8 cellular contexts compared by ENCODE assay signal in the genomic region with DNA sequence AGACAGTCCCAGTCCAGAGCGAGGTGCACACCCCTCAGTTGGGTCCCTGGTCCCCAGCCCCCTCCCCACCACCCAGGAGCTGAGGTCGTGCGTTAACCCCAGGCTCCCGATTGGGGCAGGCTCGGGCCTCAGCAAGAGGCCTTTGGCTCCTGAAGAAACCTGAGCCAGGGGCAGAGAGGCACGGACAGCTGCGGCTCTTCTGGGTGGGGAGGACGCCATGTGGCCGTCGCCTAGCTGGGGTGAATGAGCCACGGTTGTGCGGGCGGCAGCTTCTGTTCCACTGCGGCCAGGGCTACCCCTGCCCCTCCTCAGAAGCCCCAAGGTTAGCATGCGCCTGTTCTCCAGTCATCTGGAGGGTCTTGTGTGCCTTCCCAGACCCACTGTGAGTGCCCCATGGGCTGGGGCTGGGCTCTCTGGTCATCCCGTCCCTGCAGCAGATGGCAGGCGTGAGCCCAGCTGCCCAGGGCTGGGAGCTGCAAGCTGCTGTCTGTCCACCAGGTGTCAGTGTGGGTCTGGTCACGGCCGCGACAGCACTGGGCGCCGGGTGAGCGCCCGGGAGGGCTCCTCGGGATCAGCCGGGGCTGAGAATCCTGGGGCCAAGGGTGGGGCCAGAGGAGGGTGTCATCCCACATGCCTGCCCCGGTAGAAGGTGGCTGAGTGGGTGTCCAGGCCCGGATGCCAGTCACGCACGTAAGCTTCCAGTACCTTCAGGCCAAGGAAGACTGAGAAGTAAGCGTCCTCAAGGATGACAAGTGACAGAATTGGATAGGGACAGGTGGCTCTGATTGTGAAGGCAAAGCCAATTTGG. TPM values are rescaled to one million over a fixed set of nuclear protein-coding genes. Genes with fewer than 3 reads are reported as not detected.
DNase-seq lines count a peak whose midpoint lies in the region; ATAC-seq and TF ChIP-seq lines count a peak whose summit lies in the region.

No MANE protein-coding gene starts in this region.

- no peak overlapping the region for H4K91ac ChIP-seq in H9 (ENCODE audit: insufficient read length, low read depth, low read length)

- peak; percentile 85 for TF ChIP-seq CTCF in H9 (conservative IDR thresholded peaks at IDR 0.05)
- TF ChIP-seq CTCF in dorsolateral prefrontal cortex (IDR thresholded peaks at IDR 0.05 in 54 of 56, conservative IDR thresholded peaks at IDR 0.05 in 2 of 56; ENCODE audit: low read depth in 1 of 56, partially characterized antibody in 56 of 56) = peak; percentile 28 to 96 (median 86)
- peak; percentile 64 for TF ChIP-seq CTCF in lung (IDR thresholded peaks at IDR 0.05; ENCODE audit: control extremely low read depth, extremely low read depth)

- no peak overlapping the region for H3K56ac ChIP-seq in H9 (ENCODE audit: insufficient read length, low read depth, low read length)

- WGBS in H9 (ENCODE audit: extremely low coverage, insufficient read length, low lambda C conversion rate) = no CpG with 5 or more reads among the region's 31 CpGs
- 46 to 60% methylated on average over 13 to 31 of the region's 31 CpGs for WGBS in lung, 2 donors

- no peak overlapping the region for H2AK5ac ChIP-seq in H9 (ENCODE audit: insufficient read length, low read length)

- H2BK5ac ChIP-seq in H9 (ENCODE audit: insufficient read length, low read length) = no peak overlapping the region

- H3K4me2 ChIP-seq in H9 (ENCODE audit: insufficient read depth, insufficient read length, low read length) = no peak overlapping the region

- no peak overlapping the region for H2BK15ac ChIP-seq in H9 (ENCODE audit: low read depth, low read length)

- no peaks in the 10 kb centered on the region for H3K79me2 ChIP-seq in H9 (ENCODE audit: insufficient read depth, low read length)

- no peak overlapping the region for H3T11ph ChIP-seq in H9 (ENCODE audit: low read length)

- no peak overlapping the region for H3K14ac ChIP-seq in H9 (ENCODE audit: insufficient read depth, low read length)

- H2BK20ac ChIP-seq in H9 (ENCODE audit: low read depth, low read length, poor library complexity, severe bottlenecking) = no peak overlapping the region

- peak; percentile 90 for DNase-seq in ELF-1 (ENCODE audit: low read depth, low spot score)
- peak; percentile 81 for DNase-seq in H9
- peak; percentile 13 for DNase-seq in NCI-H2196 (lab: John Stamatoyannopoulos, UW; ENCODE audit: unreplicated experiment)
- peak; percentile 56 for DNase-seq in activated CD4-positive, alpha-beta T cell treated with anti-CD3 and anti-CD28 coated beads, Interleukin-2, amount 50 U/mL, for 1 hour
- peak; percentile 67 to 85 (median 74) for DNase-seq in dorsolateral prefrontal cortex
- peak; percentile 63 for DNase-seq in lung (ENCODE audit: low spot score)
- peak; percentile 1 to 7 for DNase-seq in stimulated activated CD8-positive, alpha-beta memory T cell treated with anti-CD3 and anti-CD28 coated beads, Interleukin-15, amount 100 ng/mL, for 4 hours (ENCODE audit: low read depth in 2 of 2)
- no peak for DNase-seq in middle frontal gyrus (ENCODE audit: extremely low spot score, low spot score)

- H3K27ac Mint-ChIP-seq in H9 = no peak overlapping the region

- no peak overlapping the region for H4K8ac ChIP-seq in H9 (replicated peaks; ENCODE audit: insufficient read length, low read depth, low read length)

- no peaks in the 10 kb centered on the region for H3K27me3 ChIP-seq in H9 (ENCODE audit: insufficient read depth, low read length)
- peaks cover 0 to 86% (median 4%) of the 10 kb centered on the region in 45 donors for H3K27me3 ChIP-seq in dorsolateral prefrontal cortex
- H3K27me3 ChIP-seq in lung (ENCODE audit: control insufficient read depth, insufficient read depth) = peaks cover 5% of the 10 kb centered on the region

- no peaks in the 10 kb centered on the region for H3K36me3 ChIP-seq in lung (ENCODE audit: control insufficient read depth in 2 of 2, insufficient read depth in 2 of 2, low read length in 2 of 2)

- H3K79me1 ChIP-seq in H9 (ENCODE audit: insufficient read depth, low read depth, low read length, poor library complexity, severe bottlenecking) = no peaks in the 10 kb centered on the region

- no peaks in the 10 kb centered on the region for H4K20me1 ChIP-seq in H9 (ENCODE audit: control insufficient read depth, insufficient read depth, insufficient read length)

- H2BK120ac ChIP-seq in H9 (ENCODE audit: low read depth, low read length, poor library complexity, severe bottlenecking) = no peak overlapping the region

- H3K4me1 Mint-ChIP-seq in H9 = 0 out of 4 replicates have a peak, but pooled peaks cover 0 to 2% of the 10 kb centered on the region in 2 experiments

- no peak overlapping the region for H3K9ac ChIP-seq in H9 (ENCODE audit: extremely low read depth, insufficient read length, low read length)

- no peak overlapping the region for H3K18ac ChIP-seq in H9 (ENCODE audit: insufficient read length, low read depth, low read length)

- H3K27ac ChIP-seq in H9 (ENCODE audit: insufficient read length, low read depth, low read length) = no peak overlapping the region
- H3K27ac ChIP-seq in dorsolateral prefrontal cortex = peak overlapping the region in 4 of 59 donors; percentile 2 to 52 (median 28)
- H3K27ac ChIP-seq in lung (ENCODE audit: low read depth in 1 of 2, low read length in 1 of 2) = no peak overlapping the region

- H3K27me3 Mint-ChIP-seq in H9 (ENCODE audit: low read depth) = peaks cover 10% of the 10 kb centered on the region

- no peaks in the 10 kb centered on the region for H3K4me1 ChIP-seq in H9 (ENCODE audit: insufficient read depth, low read length)
- no peaks in the 10 kb centered on the region for H3K4me1 ChIP-seq in lung (ENCODE audit: control insufficient read depth in 2 of 2, insufficient read depth in 2 of 2, low read length in 2 of 2)

- H3K9me3 Mint-ChIP-seq in H9 = peaks cover 48 to 68% of the 10 kb centered on the region in 2 experiments

- H3K4me3 Mint-ChIP-seq in H9 = no peak overlapping the region

- H3K9me3 ChIP-seq in H9 (ENCODE audit: control insufficient read depth, low read depth, low read length) (peaks cover 4% of the 10 kb centered on the region), lung (ENCODE audit: control insufficient read depth in 2 of 2, insufficient read depth in 1 of 2, low read length in 1 of 2) (peaks cover 0 to 2% of the 10 kb centered on the region in 2 donors)

- peaks cover 0 to 2% (median 0%) of the 10 kb centered on the region in 3 experiments; a peak in 3 of 7 replicates for H3K36me3 Mint-ChIP-seq in H9 (ENCODE audit: insufficient read depth in 1 of 3, low read depth in 3 of 3)

- ATAC-seq in lung (ENCODE audit: insufficient read depth, low FRiP score) = peak; percentile 78

- H2AFZ ChIP-seq in H9 (ENCODE audit: low read length) = no peak overlapping the region

- H3K23ac ChIP-seq in H9 (ENCODE audit: insufficient read length, low read depth, low read length) = no peak overlapping the region

- intact Hi-C loops in dorsolateral prefrontal cortex (cut with DNase I) = no loop called here

- H3K23me2 ChIP-seq in H9 (ENCODE audit: insufficient read length, low read depth, low read length, poor library complexity, severe bottlenecking) = peaks cover 3% of the 10 kb centered on the region

- H2BK12ac ChIP-seq in H9 (ENCODE audit: insufficient read length, low read depth, low read length) = no peak overlapping the region

- H3K4ac ChIP-seq in H9 (ENCODE audit: low read depth, low read length) = no peak overlapping the region

- H4K5ac ChIP-seq in H9 (ENCODE audit: insufficient read length, low read depth, low read length) = no peak overlapping the region

- H3K4me3 ChIP-seq in dorsolateral prefrontal cortex (peak overlapping the region in 1 of 59 donors; percentile 12), lung (no peak overlapping the region)

RNA-seq across cellular contexts. Expression of a gene that starts 21.9 kb away (rescaled TPM):
- total RNA-seq in H9 (2021) = 0.35 TPM in 2 replicates
- 10 to 100 TPM; 15.7 to 77.1 (median 57.9) TPM for total RNA-seq in dorsolateral prefrontal cortex
- under 1 TPM; 0.21 to 0.54 TPM for total RNA-seq in lung
- not detected for polyA plus RNA-seq in lung

RNA-seq across cellular contexts. Expression of a gene that starts 44.6 kb away (rescaled TPM):
- total RNA-seq in H9 (2021) (1.2 and 1.5 TPM in 2 replicates), dorsolateral prefrontal cortex (100 to 1,000 TPM in 2 of 120 experiments, 10 to 100 TPM in 118; 18.8 to 120 (median 39.8) TPM), lung (100 to 1,000 TPM in 1 of 2 donors, 10 to 100 TPM in 1; 77.9 to 161 TPM)
- polyA plus RNA-seq in lung = 100 to 1,000 TPM; 104 to 148 TPM

RNA-seq across cellular contexts. Expression of a gene that starts 59.6 kb away (rescaled TPM):
- 16.1 and 18.4 TPM in 2 replicates for total RNA-seq in H9 (2021)
- total RNA-seq in dorsolateral prefrontal cortex = 10 to 100 TPM; 15.7 to 45.8 (median 28.2) TPM
- 10 to 100 TPM; 14.2 to 20.2 TPM for total RNA-seq in lung
- 10 to 100 TPM; 29.6 to 46.4 TPM for polyA plus RNA-seq in lung

Comparison
In these comparisons a context has a peak if more than half of its experiments do, and no peak if none do; other contexts are left out.
1. RNA of a gene that starts 21.9 kb away (total RNA-seq): 15.7 to 77.1 TPM in dorsolateral prefrontal cortex; 0.21 to 0.54 TPM in lung and 0.35 TPM in H9; every median in the first group is over 10 times any median in the second.
2. Peak in every context shown above with its lines, with median percentiles within 50 percentile points of each other: CTCF ChIP-seq.